In the genomic region with DNA sequence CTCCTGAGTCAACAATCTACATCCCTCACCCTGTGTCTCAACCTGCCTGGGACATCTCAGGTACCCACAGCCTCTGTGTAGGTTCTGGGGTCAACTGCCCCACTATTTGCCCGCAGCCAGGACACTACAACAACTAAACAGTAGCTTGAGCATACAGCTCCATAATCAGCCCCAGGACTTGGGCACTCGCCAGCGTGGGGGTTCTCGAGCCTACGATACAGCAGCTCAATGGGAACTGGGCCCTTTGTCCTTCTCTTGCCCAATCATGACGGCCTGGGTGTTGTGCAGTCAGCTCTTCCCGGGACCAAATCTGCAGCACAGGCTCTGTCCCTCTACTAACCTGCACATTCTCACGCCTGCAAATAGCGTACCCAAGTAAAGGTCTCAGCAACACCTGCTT, we compare ENCODE assay signal across 1 cellular context.
TF ChIP-seq lines count a peak whose summit lies in the region.

No MANE protein-coding gene starts in this region.

TF ChIP-seq in A549, 52 proteins besides CTCF, POLR2A, EP300 and RAD21 (continued from another document):
- TF ChIP-seq, protein P1, sequence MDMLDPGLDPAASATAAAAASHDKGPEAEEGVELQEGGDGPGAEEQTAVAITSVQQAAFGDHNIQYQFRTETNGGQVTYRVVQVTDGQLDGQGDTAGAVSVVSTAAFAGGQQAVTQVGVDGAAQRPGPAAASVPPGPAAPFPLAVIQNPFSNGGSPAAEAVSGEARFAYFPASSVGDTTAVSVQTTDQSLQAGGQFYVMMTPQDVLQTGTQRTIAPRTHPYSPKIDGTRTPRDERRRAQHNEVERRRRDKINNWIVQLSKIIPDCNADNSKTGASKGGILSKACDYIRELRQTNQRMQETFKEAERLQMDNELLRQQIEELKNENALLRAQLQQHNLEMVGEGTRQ (IDR thresholded peaks at IDR 0.05): no peak
- no peak for TF ChIP-seq HOXB5 (CRISPR knock-in tag; IDR thresholded peaks at IDR 0.05)
- no peak for TF ChIP-seq ESRRA (IDR thresholded peaks at IDR 0.05; ENCODE audit: borderline replicate concordance, low read length)
- TF ChIP-seq JUN (IDR thresholded peaks at IDR 0.05): no peak
- TF ChIP-seq, protein P2, sequence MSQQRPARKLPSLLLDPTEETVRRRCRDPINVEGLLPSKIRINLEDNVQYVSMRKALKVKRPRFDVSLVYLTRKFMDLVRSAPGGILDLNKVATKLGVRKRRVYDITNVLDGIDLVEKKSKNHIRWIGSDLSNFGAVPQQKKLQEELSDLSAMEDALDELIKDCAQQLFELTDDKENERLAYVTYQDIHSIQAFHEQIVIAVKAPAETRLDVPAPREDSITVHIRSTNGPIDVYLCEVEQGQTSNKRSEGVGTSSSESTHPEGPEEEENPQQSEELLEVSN (IDR thresholded peaks at IDR 0.05; ENCODE audit: borderline replicate concordance, low read depth): no peak
